In genomic region chr6:160004419-160005160, GRCh38 we compare ENCODE assay signal across 26 cellular contexts. TPM values are rescaled to one million over a fixed set of nuclear protein-coding genes. Genes with fewer than 3 reads are reported as not detected.
DNase-seq lines count a peak whose midpoint lies in the region; ATAC-seq, FAIRE-seq and TF ChIP-seq lines count a peak whose summit lies in the region.
"Had no signal": no experiment of that assay in that cellular context is flagged by ENCODE, and none has a peak within 500 bp of the region (broad histone marks: within the 10 kb centered on the region; RNA-seq: fewer than 3 reads in every experiment).

No MANE protein-coding gene starts in this region.

- peaks cover 77% of the 10 kb centered on the region for H3K79me2 ChIP-seq in HepG2 (ENCODE audit: insufficient read depth, low read length)

- FAIRE-seq in HepG2 (lab: Jason Lieb, UNC), result no peak
- FAIRE-seq: HTR-8/SVneo had no signal

- no peak overlapping the region for H2AFZ ChIP-seq in HepG2 (ENCODE audit: low read length)

- peak; percentile 50 for DNase-seq in activated CD4-positive, alpha-beta T cell treated with anti-CD3 and anti-CD28 coated beads, Interleukin-2, amount 10 ng/mL, durations not matched to agents 24 days and 14 days
- no peak for DNase-seq in activated CD4-positive, alpha-beta T cell treated with anti-CD3 and anti-CD28 coated beads for 1 hour
- DNase-seq in HepG2 (ENCODE audit: low spot score) (no peak), nephron progenitor cell (no peak), hippocampal formation (lab: John Stamatoyannopoulos, UW) (no peak), RWPE1 (ENCODE audit: low spot score) (no peak)
- DNase-seq in stimulated activated effector memory CD8-positive, alpha-beta T cell treated with anti-CD3 and anti-CD28 coated beads, Interleukin-12 subunit alpha, Interleukin-12 subunit beta, amount 100 ng/mL, for 72 hours (ENCODE audit: low spot score in 2 of 2), result no peak
- DNase-seq: activated CD4-positive, alpha-beta memory T cell treated with anti-CD3 and anti-CD28 coated beads for 36 hours; activated CD4-positive, CD25-positive, alpha-beta regulatory T cell; DMS79; effector CD8-positive, alpha-beta T cell; foreskin fibroblast; heart right ventricle; NCI-H1436 treated with DMSO at 0.1 percent for 48 hours; NCI-H526 treated with DMSO at 0.1 percent for 48 hours; stimulated activated CD4-positive, alpha-beta T cell treated with anti-CD3 and anti-CD28 coated beads, Interleukin-15, amount 100 ng/mL, for 24 hours; T1000; transverse colon had no signal

- TF ChIP-seq POLR2A in HepG2 (IDR thresholded peaks at IDR 0.05; ENCODE audit: insufficient read depth in 1 of 2, low read depth in 2 of 2, low read length in 2 of 2), result no peak

- POLR2A ChIA-PET in HepG2 (lab: Yijun Ruan, JAX), result no interaction called here
- POLR2A ChIA-PET in RWPE1 (lab: Yijun Ruan, JAX; ENCODE audit: low non-redundant PET), result no interaction called here

- CTCF ChIA-PET in HepG2 (lab: Yijun Ruan, JAX; ENCODE audit: low intra/inter-chr PET ratio, low total read pairs) (no interaction called here), RWPE1 (lab: Yijun Ruan, JAX) (no interaction called here)

- BruUV-seq in HepG2 (replicated peaks; lab: Mats Ljungman, UMichigan), result no TSS peak

- H3K27ac Mint-ChIP-seq in activated CD4-positive, alpha-beta T cell treated with anti-CD3 and anti-CD28 coated beads, Interleukin-2, amount 10 ng/mL, durations not matched to agents 24 days and 14 days, result no peak overlapping the region
- no peak overlapping the region for H3K27ac Mint-ChIP-seq in activated naive CD8-positive, alpha-beta T cell
- peak overlapping the region; percentile 77 for H3K27ac Mint-ChIP-seq in stimulated activated effector memory CD8-positive, alpha-beta T cell treated with anti-CD3 and anti-CD28 coated beads, Interleukin-12 subunit alpha, Interleukin-12 subunit beta, amount 100 ng/mL, for 72 hours
- H3K27ac Mint-ChIP-seq in nephron progenitor cell, result no peak overlapping the region
- H3K27ac Mint-ChIP-seq: activated T-helper 2 cell treated with anti-CD3 and anti-CD28 coated beads, Interferon-gamma antibody, Interleukin-2, Interleukin-4, amounts not matched to agents 10 μg/mL and 5 μg/mL and 100 μg/mL, durations not matched to agents 14 hours and 24 hours and 36 hours had no signal

- intact Hi-C loops in activated CD4-positive, alpha-beta T cell treated with anti-CD3 and anti-CD28 coated beads, Interleukin-2, amount 10 ng/mL, durations not matched to agents 24 days and 14 days (cut with micrococcal nuclease), result no loop called here
- intact Hi-C loops in HepG2 (cut with micrococcal nuclease; ENCODE audit: unreplicated experiment), result no loop called here

- H3K27me3 ChIP-seq in HepG2 (ENCODE audit: control insufficient read depth in 1 of 2, insufficient read depth in 2 of 2, low read length in 2 of 2), result no peaks in the 10 kb centered on the region
- H3K27me3 ChIP-seq: heart right ventricle, transverse colon had no signal

- no peak overlapping the region for H3K9ac ChIP-seq in HepG2 (ENCODE audit: insufficient read depth, low read depth, low read length)
- H3K9ac ChIP-seq: KMS-11 had no signal

- H3K9me3 Mint-ChIP-seq in activated CD4-positive, alpha-beta T cell treated with anti-CD3 and anti-CD28 coated beads, Interleukin-2, amount 10 ng/mL, durations not matched to agents 24 days and 14 days, result peaks cover 3% of the 10 kb centered on the region
- H3K9me3 Mint-ChIP-seq in activated naive CD8-positive, alpha-beta T cell (ENCODE audit: low read depth), result no peaks in the 10 kb centered on the region
- H3K9me3 Mint-ChIP-seq in stimulated activated effector memory CD8-positive, alpha-beta T cell treated with anti-CD3 and anti-CD28 coated beads, Interleukin-12 subunit alpha, Interleukin-12 subunit beta, amount 100 ng/mL, for 72 hours, result peaks cover 3% of the 10 kb centered on the region
- H3K9me3 Mint-ChIP-seq in nephron progenitor cell, result peaks cover 55% of the 10 kb centered on the region
- H3K9me3 Mint-ChIP-seq: activated CD4-positive, alpha-beta memory T cell treated with anti-CD3 and anti-CD28 coated beads for 36 hours; neural crest cell had no signal

- peaks cover 44% of the 10 kb centered on the region for H3K4me1 Mint-ChIP-seq in activated CD4-positive, alpha-beta T cell treated with anti-CD3 and anti-CD28 coated beads, Interleukin-2, amount 10 ng/mL, durations not matched to agents 24 days and 14 days
- H3K4me1 Mint-ChIP-seq in activated naive CD8-positive, alpha-beta T cell (ENCODE audit: low read depth), result peaks cover 53% of the 10 kb centered on the region
- H3K4me1 Mint-ChIP-seq in stimulated activated effector memory CD8-positive, alpha-beta T cell treated with anti-CD3 and anti-CD28 coated beads, Interleukin-12 subunit alpha, Interleukin-12 subunit beta, amount 100 ng/mL, for 72 hours, result peaks cover 66% of the 10 kb centered on the region
- H3K4me1 Mint-ChIP-seq in nephron progenitor cell, result peaks cover 8% of the 10 kb centered on the region

- in situ Hi-C loops in HepG2 (cut with HindIII; ENCODE audit: extremely low pct_ligation_motif_present, low pct_unique_long_range_greater_than_20kb), result no loop called here

- TF ChIP-seq RAD21 in HepG2 (CRISPR knock-in tag; IDR thresholded peaks at IDR 0.05), result no peak

- peaks cover 5% of the 10 kb centered on the region for H3K4me1 ChIP-seq in HepG2 (ENCODE audit: insufficient read depth, low read length)

- H3K27me3 Mint-ChIP-seq in activated CD4-positive, alpha-beta T cell treated with anti-CD3 and anti-CD28 coated beads, Interleukin-2, amount 10 ng/mL, durations not matched to agents 24 days and 14 days, result no peaks in the 10 kb centered on the region
- no peaks in the 10 kb centered on the region for H3K27me3 Mint-ChIP-seq in activated naive CD8-positive, alpha-beta T cell
- H3K27me3 Mint-ChIP-seq in nephron progenitor cell (ENCODE audit: low read depth, poor library complexity), result no peaks in the 10 kb centered on the region
- H3K27me3 Mint-ChIP-seq: activated CD4-positive, alpha-beta memory T cell treated with anti-CD3 and anti-CD28 coated beads for 36 hours had no signal

- H3K4me3 ChIP-seq in HepG2 (replicated peaks in 1 of 3; ENCODE audit: insufficient read depth in 1 of 3, low read depth in 2 of 3, low read length in 3 of 3), result no peak overlapping the region
- H3K4me3 ChIP-seq: heart right ventricle, transverse colon had no signal

- H3K36me3 ChIP-seq in HepG2 (replicated peaks in 1 of 2; ENCODE audit: control insufficient read depth in 1 of 2, insufficient read depth in 2 of 2, low read length in 2 of 2), result peaks cover 6 to 21% of the 10 kb centered on the region in 2 experiments; a peak in 4 of 5 replicates
- H3K36me3 ChIP-seq: transverse colon had no signal

- H3K27ac ChIP-seq in HepG2 (ENCODE audit: extremely low read length, insufficient read depth, low read length), result no peak overlapping the region
- H3K27ac ChIP-seq in RWPE1, result no peak overlapping the region
- H3K27ac ChIP-seq: 22Rv1, KMS-11, transverse colon had no signal

- 98% methylated on average over 19 of the region's 20 CpGs for WGBS in HepG2 (ENCODE audit: low lambda C conversion rate)

- TF ChIP-seq EP300 in HepG2 (IDR thresholded peaks at IDR 0.05; ENCODE audit: low read depth in 2 of 2, low read length in 2 of 2) (no peak), HepG2 (CRISPR knock-in tag; IDR thresholded peaks at IDR 0.05; ENCODE audit: borderline replicate concordance) (no peak)

- peaks cover 47% of the 10 kb centered on the region for H3K36me3 Mint-ChIP-seq in activated CD4-positive, alpha-beta T cell treated with anti-CD3 and anti-CD28 coated beads, Interleukin-2, amount 10 ng/mL, durations not matched to agents 24 days and 14 days (ENCODE audit: low read depth)
- H3K36me3 Mint-ChIP-seq in activated naive CD8-positive, alpha-beta T cell, result peaks cover 16% of the 10 kb centered on the region
- H3K36me3 Mint-ChIP-seq in stimulated activated effector memory CD8-positive, alpha-beta T cell treated with anti-CD3 and anti-CD28 coated beads, Interleukin-12 subunit alpha, Interleukin-12 subunit beta, amount 100 ng/mL, for 72 hours, result peaks cover 73% of the 10 kb centered on the region
- H3K36me3 Mint-ChIP-seq in nephron progenitor cell (ENCODE audit: low read depth), result peaks cover 79% of the 10 kb centered on the region

- TF ChIP-seq CTCF in HepG2 (CRISPR knock-in tag; IDR thresholded peaks at IDR 0.05) (no peak), nephron progenitor cell (IDR thresholded peaks at IDR 0.05) (no peak), RWPE1 (conservative IDR thresholded peaks at IDR 0.05; ENCODE audit: low read depth) (no peak)

- H3K4me2 ChIP-seq in HepG2 (ENCODE audit: low read depth, low read length), result no peak overlapping the region
- H3K4me2 ChIP-seq: KMS-11 had no signal

- H3K9me3 ChIP-seq in HepG2 (ENCODE audit: low read length), result no peaks in the 10 kb centered on the region
- H3K9me3 ChIP-seq: heart right ventricle, transverse colon had no signal

- H4K20me1 ChIP-seq in HepG2 (ENCODE audit: insufficient read depth, low read length), result peaks cover 28% of the 10 kb centered on the region

- H3K4me3 Mint-ChIP-seq in activated CD4-positive, alpha-beta T cell treated with anti-CD3 and anti-CD28 coated beads, Interleukin-2, amount 10 ng/mL, durations not matched to agents 24 days and 14 days, result no peak overlapping the region
- H3K4me3 Mint-ChIP-seq in activated naive CD8-positive, alpha-beta T cell, result peak overlapping the region; percentile 7
- peak overlapping the region; percentile 14 for H3K4me3 Mint-ChIP-seq in stimulated activated effector memory CD8-positive, alpha-beta T cell treated with anti-CD3 and anti-CD28 coated beads, Interleukin-12 subunit alpha, Interleukin-12 subunit beta, amount 100 ng/mL, for 72 hours
- no peak overlapping the region for H3K4me3 Mint-ChIP-seq in nephron progenitor cell
- H3K4me3 Mint-ChIP-seq: activated CD4-positive, alpha-beta memory T cell treated with anti-CD3 and anti-CD28 coated beads for 36 hours had no signal

- ATAC-seq in HepG2, result peak; percentile 49
- peak; percentile 15 for ATAC-seq in stimulated activated effector memory CD8-positive, alpha-beta T cell treated with anti-CD3 and anti-CD28 coated beads, Interleukin-12 subunit alpha, Interleukin-12 subunit beta, amount 100 ng/mL, for 72 hours
- ATAC-seq: left lobe of liver, sciatic nerve had no signal

RNA-seq across cellular contexts. Expression of gene IGF2R, which starts 35.7 kb away (rescaled TPM):
- total RNA-seq in activated CD4-positive, alpha-beta T cell treated with anti-CD3 and anti-CD28 coated beads, Interleukin-2, amount 10 ng/mL, durations not matched to agents 24 days and 14 days, result 75.1 and 77.9 TPM in 2 replicates
- total RNA-seq in HepG2 (2016; rRNA removed; fragmentation: Illumina TruSeq; extraction: Trizol), result 44.8 and 70.0 TPM in 2 replicates
- 11.8 and 13.5 TPM in 2 replicates for total RNA-seq in HepG2 (2016; cell fraction: cytosol; rRNA removed; fragmentation: Illumina TruSeq; extraction: Trizol; ENCODE audit: low read depth)
- 36.8 and 73.6 TPM in 2 replicates for total RNA-seq in HepG2 (2016; cell fraction: insoluble cytoplasmic fraction; rRNA removed; fragmentation: Illumina TruSeq; extraction: Trizol)
- total RNA-seq in HepG2 (2016; cell fraction: membrane; rRNA removed; fragmentation: Illumina TruSeq; extraction: Trizol), result 11.5 and 15.2 TPM in 2 replicates
- total RNA-seq in HepG2 (2016; cell fraction: nucleus; rRNA removed; fragmentation: Illumina TruSeq; extraction: Trizol), result 129 and 155 TPM in 2 replicates
- polyA plus RNA-seq in HepG2 (2011; rRNA removed), result 38.3 and 54.8 TPM in 2 replicates
- polyA plus RNA-seq in HepG2 (2011; cell fraction: cytosol; rRNA removed), result 32.3 and 42.3 TPM in 2 replicates
- 77.8 and 83.2 TPM in 2 replicates for polyA plus RNA-seq in HepG2 (2011; cell fraction: nucleus; rRNA removed)
- 98.1 and 112 TPM in 2 replicates for polyA plus RNA-seq in HepG2 (2012)
- polyA plus RNA-seq in HepG2 (2016; cell fraction: cytosol; fragmentation: Illumina TruSeq; extraction: Trizol; ENCODE audit: low read depth), result 1.3 and 1.8 TPM in 2 replicates
- 22.6 and 26.7 TPM in 2 replicates for polyA plus RNA-seq in HepG2 (2016; cell fraction: insoluble cytoplasmic fraction; fragmentation: Illumina TruSeq; extraction: Trizol; ENCODE audit: low read depth)
- 1.8 and 3.1 TPM in 2 replicates for polyA plus RNA-seq in HepG2 (2016; cell fraction: membrane; fragmentation: Illumina TruSeq; extraction: Trizol; ENCODE audit: low read depth)
- 85.6 and 90.1 TPM in 2 replicates for polyA plus RNA-seq in HepG2 (2016; cell fraction: nucleus; fragmentation: Illumina TruSeq; extraction: Trizol; ENCODE audit: insufficient read depth, low read depth)
- polyA minus RNA-seq in HepG2 (2011; rRNA and poly(A)+ RNA removed; ENCODE audit: low replicate concordance), result 33.0 and 141 TPM in 2 replicates
- 119 and 184 TPM in 2 replicates for polyA minus RNA-seq in HepG2 (2011; cell fraction: cytosol; rRNA and poly(A)+ RNA removed)
- polyA minus RNA-seq in HepG2 (2011; cell fraction: nucleus; rRNA and poly(A)+ RNA removed), result 265 and 283 TPM in 2 replicates

Comparison
In these comparisons a context has a peak if more than half of its experiments do, and no peak if none do; other contexts are left out.
1. H3K4me3 Mint-ChIP-seq: peak in activated naive CD8-positive, alpha-beta T cell (single experiment) and stimulated activated effector memory CD8-positive, alpha-beta T cell treated with anti-CD3 and anti-CD28 coated beads, Interleukin-12 subunit alpha, Interleukin-12 subunit beta, amount 100 ng/mL, for 72 hours (single experiment); none in activated CD4-positive, alpha-beta T cell treated with anti-CD3 and anti-CD28 coated beads, Interleukin-2, amount 10 ng/mL, durations not matched to agents 24 days and 14 days (single experiment) and nephron progenitor cell (single experiment).